1 cellular context compared by ENCODE assay signal in the genomic region with DNA sequence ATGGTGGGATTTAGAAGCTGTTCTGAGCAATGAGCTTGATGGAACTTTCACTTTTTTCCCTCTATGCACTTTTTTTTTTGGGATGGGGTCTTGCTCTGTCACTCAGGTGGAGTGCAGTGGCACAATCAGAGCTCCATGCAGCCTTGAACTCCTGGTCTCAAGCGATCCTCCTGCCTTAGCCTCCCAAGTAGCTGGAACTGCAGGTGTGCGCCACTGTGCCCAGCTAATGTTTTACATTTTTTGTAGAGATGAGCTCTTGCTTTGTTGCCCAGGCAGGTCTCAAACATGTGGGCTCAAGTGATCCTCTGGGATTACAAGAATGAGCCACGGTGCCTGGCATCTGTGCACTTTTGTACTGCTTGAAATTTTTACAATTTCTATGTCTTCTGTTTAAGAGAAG.
TF ChIP-seq lines count a peak whose summit lies in the region.

No MANE protein-coding gene starts in this region.

TF ChIP-seq in IMR-90, 13 proteins besides CTCF, POLR2A, EP300 and RAD21:
- TF ChIP-seq NFE2L2 (IDR thresholded peaks at IDR 0.05; ENCODE audit: low read depth, low read length) (no peak), RCOR1 (IDR thresholded peaks at IDR 0.05; ENCODE audit: insufficient replicate concordance, low read length) (no peak), CHD1 (IDR thresholded peaks at IDR 0.05; ENCODE audit: low read depth, low read length) (no peak), SMC3 (IDR thresholded peaks at IDR 0.05; ENCODE audit: low read depth, low read length) (no peak), MAFK (IDR thresholded peaks at IDR 0.05; ENCODE audit: low read depth, low read length) (no peak), FOS (IDR thresholded peaks at IDR 0.05; ENCODE audit: low read depth, low read length) (no peak), RFX5 (IDR thresholded peaks at IDR 0.05; ENCODE audit: low read depth, low read length) (no peak), BHLHE40 (IDR thresholded peaks at IDR 0.05; ENCODE audit: low read depth, low read length) (no peak)
- TF ChIP-seq, protein P1, sequence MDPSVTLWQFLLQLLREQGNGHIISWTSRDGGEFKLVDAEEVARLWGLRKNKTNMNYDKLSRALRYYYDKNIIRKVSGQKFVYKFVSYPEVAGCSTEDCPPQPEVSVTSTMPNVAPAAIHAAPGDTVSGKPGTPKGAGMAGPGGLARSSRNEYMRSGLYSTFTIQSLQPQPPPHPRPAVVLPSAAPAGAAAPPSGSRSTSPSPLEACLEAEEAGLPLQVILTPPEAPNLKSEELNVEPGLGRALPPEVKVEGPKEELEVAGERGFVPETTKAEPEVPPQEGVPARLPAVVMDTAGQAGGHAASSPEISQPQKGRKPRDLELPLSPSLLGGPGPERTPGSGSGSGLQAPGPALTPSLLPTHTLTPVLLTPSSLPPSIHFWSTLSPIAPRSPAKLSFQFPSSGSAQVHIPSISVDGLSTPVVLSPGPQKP (IDR thresholded peaks at IDR 0.05; ENCODE audit: borderline replicate concordance, low read depth, low read length), result no peak
